ENCODE assay signal across 9 cellular contexts in genomic region chr4:32778938-32779337, GRCh38.
"Had no signal": no experiment of that assay in that cellular context is flagged by ENCODE, and none has a peak within 500 bp of the region (broad histone marks: within the 10 kb centered on the region; RNA-seq: fewer than 3 reads in every experiment).

No MANE protein-coding gene starts in this region.

- H2AFZ ChIP-seq: GM23248 had no signal

- H3K9ac ChIP-seq: GM23248 had no signal

- H3K4me3 Mint-ChIP-seq: H9, HFFc6 had no signal

- H3K27ac ChIP-seq: GM23248, HL-60 had no signal

- H3K27ac Mint-ChIP-seq: H9, HFFc6 had no signal

- H3K9me3 Mint-ChIP-seq: H9 had no signal

- H3K4me1 Mint-ChIP-seq: H9 had no signal

- DNase-seq: GM23248, GOT3, H9, HCEC 1CT, HFFc6, IMR-90, Kasumi-1, KG1 had no signal

- H3K4me3 ChIP-seq: GM23248 had no signal
